Comparison of ENCODE assay signal across 9 cellular contexts in the genomic region with DNA sequence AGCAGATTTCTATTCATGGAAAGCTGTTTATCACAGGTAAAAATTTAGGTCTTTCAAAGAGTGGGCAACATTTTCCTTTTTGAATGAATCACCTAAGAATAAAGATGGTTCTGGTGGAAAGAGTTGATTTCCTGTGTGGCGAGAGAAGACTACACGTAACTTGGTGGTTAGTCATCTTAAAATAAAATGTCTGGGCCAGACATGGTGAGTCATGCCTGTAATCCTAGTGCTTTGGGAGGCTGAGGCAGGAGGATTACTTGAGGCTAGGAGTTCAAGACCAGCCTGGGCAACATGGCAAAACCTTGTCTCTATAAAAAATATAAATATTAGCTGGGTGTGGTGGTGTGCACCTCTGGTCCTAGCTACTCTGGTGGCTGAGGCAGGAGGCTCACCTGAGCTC.
DNase-seq lines count a peak whose midpoint lies in the region; ATAC-seq and TF ChIP-seq lines count a peak whose summit lies in the region.
"Had no signal": no experiment of that assay in that cellular context is flagged by ENCODE, and none has a peak within 500 bp of the region (broad histone marks: within the 10 kb centered on the region; RNA-seq: fewer than 3 reads in every experiment).

No MANE protein-coding gene starts in this region.

- peaks cover 6 to 9% of the 10 kb centered on the region in 2 donors for H3K4me1 Mint-ChIP-seq in effector memory CD8-positive, alpha-beta T cell (ENCODE audit: low read depth in 2 of 2)

- DNase-seq in HCEC 1CT (peak; percentile 80), RWPE1 (ENCODE audit: low spot score) (peak; percentile 18), NCI-H446 treated with DMSO at 0.1 percent for 48 hours (lab: John Stamatoyannopoulos, UW) (no peak), medulla oblongata (ENCODE audit: extremely low spot score) (no peak), erythroblast (lab: John Stamatoyannopoulos, UW) (no peak)
- no peak for DNase-seq in effector memory CD8-positive, alpha-beta T cell
- peak; percentile 20 to 27 for DNase-seq in stimulated activated CD4-positive, alpha-beta T cell treated with anti-CD3 and anti-CD28 coated beads, Interleukin-2, amount 100 ng/mL, for 24 hours
- DNase-seq: heart left ventricle, NCI-H524 treated with DMSO at 0.1 percent for 48 hours had no signal

- TF ChIP-seq POLR2A in erythroblast (IDR thresholded peaks at IDR 0.05; ENCODE audit: low read length), result no peak

- H3K27ac Mint-ChIP-seq in effector memory CD8-positive, alpha-beta T cell, result no peak overlapping the region

- no peak overlapping the region; the same call in 1 of the 2 replicates for H3K27ac ChIP-seq in RWPE1
- H3K27ac ChIP-seq: heart left ventricle had no signal

- no peak for TF ChIP-seq CTCF in RWPE1 (conservative IDR thresholded peaks at IDR 0.05; ENCODE audit: low read depth)

- POLR2A ChIA-PET in RWPE1 (lab: Yijun Ruan, JAX; ENCODE audit: low non-redundant PET), result no interaction called here

- peak; percentile 27 for ATAC-seq in effector memory CD8-positive, alpha-beta T cell (replicated peaks)
- ATAC-seq: heart left ventricle had no signal

- CTCF ChIA-PET in RWPE1 (lab: Yijun Ruan, JAX), result interaction anchor here (0.6 kb wide), 1 partner anchor 416 kb away, joined by 3 read pairs; no protein-coding TSS in a partner anchor

- peaks cover 0 to 11% of the 10 kb centered on the region in 2 donors for H3K9me3 Mint-ChIP-seq in effector memory CD8-positive, alpha-beta T cell

- H3K4me3 Mint-ChIP-seq in effector memory CD8-positive, alpha-beta T cell, result no peak overlapping the region

- H3K36me3 Mint-ChIP-seq in effector memory CD8-positive, alpha-beta T cell (ENCODE audit: insufficient read depth), result peaks cover 12% of the 10 kb centered on the region

- H3K27me3 Mint-ChIP-seq in effector memory CD8-positive, alpha-beta T cell, result no peaks in the 10 kb centered on the region

Comparison
In these comparisons a context has a peak if more than half of its experiments do, and no peak if none do; other contexts are left out.
1. DNase-seq: peak in HCEC 1CT (single experiment), RWPE1 (single experiment) and stimulated activated CD4-positive, alpha-beta T cell treated with anti-CD3 and anti-CD28 coated beads, Interleukin-2, amount 100 ng/mL, for 24 hours (2 of 2); none in effector memory CD8-positive, alpha-beta T cell (0 of 3), NCI-H446 treated with DMSO at 0.1 percent for 48 hours (single experiment), medulla oblongata (single experiment) and erythroblast (0 of 2).